Comparison of ENCODE assay signal across 22 cellular contexts in genomic region chr14:74871819-74872218, GRCh38. TPM values are rescaled to one million over a fixed set of nuclear protein-coding genes. Genes with fewer than 3 reads are reported as not detected.
A peak's percentile ranks its signal among the peaks of the same experiment; 100 is the strongest.
DNase-seq lines count a peak whose midpoint lies in the region; ATAC-seq and TF ChIP-seq lines count a peak whose summit lies in the region.
"Had no signal": no experiment of that assay in that cellular context is flagged by ENCODE, and none has a peak within 500 bp of the region (broad histone marks: within the 10 kb centered on the region; RNA-seq: fewer than 3 reads in every experiment).

No MANE protein-coding gene starts in this region.

- no peak overlapping the region; the same call in 1 of the 2 replicates for H3K14ac ChIP-seq in H9 (ENCODE audit: insufficient read depth, low read length)

- no peak overlapping the region for H4K8ac ChIP-seq in H9 (replicated peaks; ENCODE audit: insufficient read length, low read depth, low read length)

- H3K36me3 ChIP-seq in right lobe of liver (no peaks in the 10 kb centered on the region), SK-N-SH (replicated peaks in 1 of 2; ENCODE audit: control insufficient read depth in 1 of 2, insufficient read depth in 2 of 2, low read length in 1 of 2) (no peaks in the 10 kb centered on the region)
- H3K36me3 ChIP-seq: BE2C; BLaER1 treated with 17β-estradiol and CSF1 and Interleukin-3, amounts not matched to agents 10 nM and 100 nM had no signal

- CTCF ChIA-PET in SK-N-SH (lab: Yijun Ruan, JAX), result interaction anchor here (1.0 to 17.2 kb wide), 4 partner anchors 10 to 216 kb away, joined by 4 to 134 read pairs (median 52); no protein-coding TSS in a partner anchor

- H3K27me3 ChIP-seq in H9 (ENCODE audit: insufficient read depth, low read length) (no peaks in the 10 kb centered on the region), right lobe of liver (no peaks in the 10 kb centered on the region), SK-N-SH (ENCODE audit: insufficient read depth) (no peaks in the 10 kb centered on the region)
- H3K27me3 ChIP-seq: BE2C; BLaER1 treated with 17β-estradiol and CSF1 and Interleukin-3, amounts not matched to agents 10 nM and 100 nM had no signal

- TF ChIP-seq EP300 in SK-N-SH (IDR thresholded peaks at IDR 0.05; ENCODE audit: borderline replicate concordance in 1 of 2, low read depth in 1 of 2, low read length in 1 of 2), result no peak

- H4K5ac ChIP-seq in H9 (ENCODE audit: insufficient read length, low read depth, low read length), result no peak overlapping the region

- H3K4me3 Mint-ChIP-seq in H9, result no peak overlapping the region
- H3K4me3 Mint-ChIP-seq: CD14-positive monocyte; CD4-positive, alpha-beta T cell; CD8-positive, alpha-beta memory T cell had no signal

- H2BK12ac ChIP-seq in H9 (ENCODE audit: insufficient read length, low read depth, low read length), result no peak overlapping the region

- no peaks in the 10 kb centered on the region for H3K9me3 Mint-ChIP-seq in H9
- H3K9me3 Mint-ChIP-seq: CD4-positive, alpha-beta T cell; CD8-positive, alpha-beta memory T cell had no signal

- no peak overlapping the region for H3K4ac ChIP-seq in H9 (ENCODE audit: low read depth, low read length)

- H3K9me2 ChIP-seq in SK-N-SH, result no peaks in the 10 kb centered on the region

- TF ChIP-seq POLR2A in right lobe of liver (IDR thresholded peaks at IDR 0.05), result no peak

- no peaks in the 10 kb centered on the region for H3K27me3 Mint-ChIP-seq in H9 (ENCODE audit: low read depth)
- H3K27me3 Mint-ChIP-seq: CD4-positive, alpha-beta T cell had no signal

- no peak overlapping the region for H3K4me3 ChIP-seq in right lobe of liver
- no peak overlapping the region for H3K4me3 ChIP-seq in SK-N-SH (ENCODE audit: low read depth in 2 of 2, low read length in 1 of 2)
- H3K4me3 ChIP-seq: BLaER1 treated with 17β-estradiol and CSF1 and Interleukin-3, amounts not matched to agents 10 nM and 100 nM; GM12878 had no signal

- no peaks in the 10 kb centered on the region for H3K23me2 ChIP-seq in H9 (ENCODE audit: insufficient read length, low read depth, low read length, poor library complexity, severe bottlenecking)

- no peak overlapping the region for H3T11ph ChIP-seq in H9 (ENCODE audit: low read length)

- peaks cover 4 to 11% of the 10 kb centered on the region in 2 experiments; a peak in 3 of 4 replicates for H3K4me1 Mint-ChIP-seq in H9

- H2BK120ac ChIP-seq in H9 (ENCODE audit: low read depth, low read length, poor library complexity, severe bottlenecking), result no peak overlapping the region

- intact Hi-C loops in right lobe of liver (cut with DNase I), result no loop called here

- H3K4me1 ChIP-seq in H9 (ENCODE audit: insufficient read depth, low read length), result no peaks in the 10 kb centered on the region
- no peaks in the 10 kb centered on the region for H3K4me1 ChIP-seq in right lobe of liver
- H3K4me1 ChIP-seq in SK-N-SH (ENCODE audit: control insufficient read depth in 1 of 2, insufficient read depth in 2 of 2, low read depth in 1 of 2, low read length in 1 of 2), result peaks cover 0 to 4% of the 10 kb centered on the region in 2 experiments; a peak in 1 of 4 replicates
- H3K4me1 ChIP-seq: BE2C had no signal

- H2AK5ac ChIP-seq in H9 (ENCODE audit: insufficient read length, low read length), result no peak overlapping the region

- H4K91ac ChIP-seq in H9 (ENCODE audit: insufficient read length, low read depth, low read length), result no peak overlapping the region

- H3K79me1 ChIP-seq in H9 (ENCODE audit: insufficient read depth, low read depth, low read length, poor library complexity, severe bottlenecking), result no peaks in the 10 kb centered on the region

- ATAC-seq in left lobe of liver, result peak; percentile 62
- ATAC-seq in right lobe of liver, result peak in 3 of 4 donors; percentile 32 to 76 (median 76)
- ATAC-seq: GM12878 had no signal

- POLR2A ChIA-PET in SK-N-SH (lab: Yijun Ruan, JAX), result no interaction called here

- no peak overlapping the region for H3K23ac ChIP-seq in H9 (ENCODE audit: insufficient read length, low read depth, low read length)

- H3K56ac ChIP-seq in H9 (ENCODE audit: insufficient read length, low read depth, low read length), result peak overlapping the region; percentile 86

- no peak overlapping the region for H3K18ac ChIP-seq in H9 (ENCODE audit: insufficient read length, low read depth, low read length)

- no peaks in the 10 kb centered on the region for H3F3A ChIP-seq in SK-N-SH (replicated peaks; ENCODE audit: insufficient read depth)

- TF ChIP-seq CTCF in H9 (conservative IDR thresholded peaks at IDR 0.05) (no peak), right lobe of liver (IDR thresholded peaks at IDR 0.05) (no peak), SK-N-SH (IDR thresholded peaks at IDR 0.05) (no peak)

- H2BK5ac ChIP-seq in H9 (ENCODE audit: insufficient read length, low read length), result no peak overlapping the region

- no CpG with 5 or more reads among the region's 4 CpGs for WGBS in H9 (ENCODE audit: extremely low coverage, insufficient read length, low lambda C conversion rate)
- 55% methylated on average over 3 of the region's 4 CpGs for WGBS in right lobe of liver (ENCODE audit: insufficient coverage, low coverage, low lambda C conversion rate, missing lambda C conversion rate)
- WGBS in SK-N-SH (ENCODE audit: low lambda C conversion rate), result 86% methylated on average over 4 of the region's 4 CpGs

- H3K27ac ChIP-seq in H9 (ENCODE audit: insufficient read length, low read depth, low read length) (no peak overlapping the region), right lobe of liver (no peak overlapping the region), SK-N-SH (ENCODE audit: low read depth in 2 of 2, low read length in 1 of 2) (no peak overlapping the region)
- H3K27ac ChIP-seq: 22Rv1; BLaER1 treated with 17β-estradiol and CSF1 and Interleukin-3, amounts not matched to agents 10 nM and 100 nM had no signal

- H4K20me1 ChIP-seq in H9 (ENCODE audit: control insufficient read depth, insufficient read depth, insufficient read length), result no peaks in the 10 kb centered on the region
- H4K20me1 ChIP-seq in SK-N-SH (ENCODE audit: insufficient read depth), result no peaks in the 10 kb centered on the region
- H4K20me1 ChIP-seq: BLaER1 treated with 17β-estradiol and CSF1 and Interleukin-3, amounts not matched to agents 10 nM and 100 nM had no signal

- H3K36me3 Mint-ChIP-seq in H9 (ENCODE audit: insufficient read depth in 1 of 3, low read depth in 3 of 3), result no peaks in the 10 kb centered on the region
- H3K36me3 Mint-ChIP-seq: CD14-positive monocyte; CD8-positive, alpha-beta memory T cell had no signal

- no peak overlapping the region for H2BK15ac ChIP-seq in H9 (ENCODE audit: low read depth, low read length)

- DNase-seq in NCI-H146 (lab: John Stamatoyannopoulos, UW) (peak; percentile 7), NCI-H146 treated with DMSO at 0.1 percent for 48 hours (lab: John Stamatoyannopoulos, UW; ENCODE audit: unreplicated experiment) (no peak), H9 (no peak), left lobe of liver (ENCODE audit: low spot score) (no peak), right lobe of liver (peak in 1 of 3 donors; percentile 36), SK-N-SH (no peak), retina (no peak)
- DNase-seq: AML-193; BE2C; CD4-positive, alpha-beta T cell; CD8-positive, alpha-beta memory T cell; DMS 273 treated with DMSO at 0.1 percent for 48 hours; DMS79; EL; GDM1; GOT3; HCEC 1CT had no signal

- H3K27ac Mint-ChIP-seq in H9, result no peak overlapping the region; a peak in 1 of 7 replicates
- H3K27ac Mint-ChIP-seq: CD14-positive monocyte; CD4-positive, alpha-beta T cell had no signal

- H3K9ac ChIP-seq in H9 (ENCODE audit: extremely low read depth, insufficient read length, low read length) (no peak overlapping the region), SK-N-SH (no peak overlapping the region)
- H3K9ac ChIP-seq: BLaER1 treated with 17β-estradiol and CSF1 and Interleukin-3, amounts not matched to agents 10 nM and 100 nM had no signal

- H3K79me2 ChIP-seq in H9 (ENCODE audit: insufficient read depth, low read length) (no peaks in the 10 kb centered on the region), SK-N-SH (ENCODE audit: insufficient read depth) (no peaks in the 10 kb centered on the region)

- H3K4me2 ChIP-seq in H9 (ENCODE audit: insufficient read depth, insufficient read length, low read length) (no peak overlapping the region), SK-N-SH (no peak overlapping the region)
- H3K4me2 ChIP-seq: BLaER1 treated with 17β-estradiol and CSF1 and Interleukin-3, amounts not matched to agents 10 nM and 100 nM had no signal

- no peak overlapping the region for H2BK20ac ChIP-seq in H9 (ENCODE audit: low read depth, low read length, poor library complexity, severe bottlenecking)

- no peaks in the 10 kb centered on the region for H3K9me3 ChIP-seq in H9 (ENCODE audit: control insufficient read depth, low read depth, low read length)
- no peaks in the 10 kb centered on the region for H3K9me3 ChIP-seq in right lobe of liver
- no peaks in the 10 kb centered on the region for H3K9me3 ChIP-seq in SK-N-SH
- H3K9me3 ChIP-seq: BE2C; BLaER1 treated with 17β-estradiol and CSF1 and Interleukin-3, amounts not matched to agents 10 nM and 100 nM had no signal

- no peak for TF ChIP-seq RAD21 in SK-N-SH (IDR thresholded peaks at IDR 0.05; ENCODE audit: low read length)

- H2AFZ ChIP-seq in H9 (ENCODE audit: low read length) (no peak overlapping the region), SK-N-SH (ENCODE audit: low read depth) (no peak overlapping the region)

TF ChIP-seq in SK-N-SH, 30 proteins besides CTCF, POLR2A, EP300 and RAD21 (continues in another document):
- TF ChIP-seq SIN3A (IDR thresholded peaks at IDR 0.05; ENCODE audit: borderline replicate concordance, low read depth, low read length) (no peak), CHD2 (IDR thresholded peaks at IDR 0.05; ENCODE audit: low read length, partially characterized antibody) (no peak), MEF2A (IDR thresholded peaks at IDR 0.05; ENCODE audit: borderline replicate concordance, low read depth) (no peak), YY1 (IDR thresholded peaks at IDR 0.05; ENCODE audit: low read depth) (no peak)

RNA-seq across cellular contexts. Expression of gene PROX2, which starts 4.1 kb away (rescaled TPM):
- not detected in 2 replicates for total RNA-seq in H9 (2021)
- not detected for total RNA-seq in left lobe of liver
- total RNA-seq in right lobe of liver, result not detected
- not detected in 2 replicates for polyA plus RNA-seq in SK-N-SH (2012; rRNA removed)
- polyA plus RNA-seq in SK-N-SH (2012; cell fraction: cytosol; rRNA removed), result not detected in 2 replicates
- 0.02 TPM in 1 of 2 replicates, not detected in the other for polyA plus RNA-seq in SK-N-SH (2012; cell fraction: nucleus; rRNA removed)
- polyA plus RNA-seq: AG04450; CD14-positive monocyte; CD8-positive, alpha-beta memory T cell had no signal

RNA-seq across cellular contexts. Expression of gene DLST, which starts 9.9 kb away (rescaled TPM):
- 116 and 120 TPM in 2 replicates for total RNA-seq in H9 (2021)
- total RNA-seq in left lobe of liver, result 65.6 TPM
- 100 to 1,000 TPM in 1 of 6 experiments, 10 to 100 TPM in 5; 63.8 to 112 (median 68.8) TPM for total RNA-seq in right lobe of liver
- 92.3 and 117 TPM in 2 replicates for polyA plus RNA-seq in SK-N-SH (2012; rRNA removed)
- 70.2 and 89.3 TPM in 2 replicates for polyA plus RNA-seq in SK-N-SH (2012; cell fraction: cytosol; rRNA removed)
- polyA plus RNA-seq in SK-N-SH (2012; cell fraction: nucleus; rRNA removed), result 139 and 143 TPM in 2 replicates

RNA-seq across cellular contexts. Expression of gene RPS6KL1, which starts 51.2 kb away (rescaled TPM):
- total RNA-seq in H9 (2021), result 13.8 and 18.8 TPM in 2 replicates
- 4.6 TPM for total RNA-seq in left lobe of liver
- total RNA-seq in right lobe of liver, result 1 to 10 TPM; 3.9 to 7.9 (median 4.9) TPM
- 2.5 and 4.4 TPM in 2 replicates for polyA plus RNA-seq in SK-N-SH (2012; rRNA removed)
- 1.2 and 2.1 TPM in 2 replicates for polyA plus RNA-seq in SK-N-SH (2012; cell fraction: cytosol; rRNA removed)
- 12.2 and 14.8 TPM in 2 replicates for polyA plus RNA-seq in SK-N-SH (2012; cell fraction: nucleus; rRNA removed)
- polyA plus RNA-seq: CD14-positive monocyte; CD8-positive, alpha-beta memory T cell had no signal
